Comparison of ENCODE assay signal across 15 cellular contexts in genomic region chr3:144018776-144019175, GRCh38. TPM values are rescaled to one million over a fixed set of nuclear protein-coding genes. Genes with fewer than 3 reads are reported as not detected.
A peak's percentile ranks its signal among the peaks of the same experiment; 100 is the strongest.
DNase-seq lines count a peak whose midpoint lies in the region; ATAC-seq and TF ChIP-seq lines count a peak whose summit lies in the region.
"Had no signal": no experiment of that assay in that cellular context is flagged by ENCODE, and none has a peak within 500 bp of the region (broad histone marks: within the 10 kb centered on the region; RNA-seq: fewer than 3 reads in every experiment).

No MANE protein-coding gene starts in this region.

- no peak overlapping the region for H3K4me3 ChIP-seq in AG09309 (ENCODE audit: control insufficient read depth, low read depth, low read length)
- H3K4me3 ChIP-seq: PC-9 had no signal

- ATAC-seq in GM21526 (IDR thresholded peaks at IDR 0.05; ENCODE audit: low FRiP score, unreplicated experiment) (no peak), GM18519 (IDR thresholded peaks at IDR 0.05; ENCODE audit: low FRiP score, unreplicated experiment) (no peak), WTC11 (no peak)
- ATAC-seq: esophagus mucosa had no signal

- DNase-seq in AG09309 (ENCODE audit: low read depth): peak; percentile 75
- peak; percentile 92 for DNase-seq in LHCN-M2 (ENCODE audit: low read depth)
- no peak for DNase-seq in chondrocyte (ENCODE audit: low spot score)
- peak; percentile 82 for DNase-seq in kidney tubule cell (ENCODE audit: low spot score)
- DNase-seq in epidermal melanocyte (ENCODE audit: insufficient read length, low spot score): no peak
- no peak for DNase-seq in WTC11 (ENCODE audit: low spot score)
- DNase-seq: activated gamma-delta T cell treated with Interleukin-2 at 50 U/mL for 16 hours, NCI-H146, NCI-H510A, small intestine had no signal

- TF ChIP-seq CTCF in AG09309 (IDR thresholded peaks at IDR 0.05; ENCODE audit: control insufficient read depth, insufficient read depth, low read depth, low read length, missing control alignments) (no peak), chondrocyte (IDR thresholded peaks at IDR 0.05) (no peak), WTC11 (IDR thresholded peaks at IDR 0.05) (no peak)

- peaks cover 25% of the 10 kb centered on the region for H3K9me3 Mint-ChIP-seq in chondrocyte (ENCODE audit: low read depth)
- H3K9me3 Mint-ChIP-seq in WTC11: peaks cover 30% of the 10 kb centered on the region

- CTCF ChIA-PET in WTC11 (lab: Charles Lee): no interaction called here

- H3K27ac Mint-ChIP-seq in chondrocyte (ENCODE audit: unreplicated experiment) (peak overlapping the region; percentile 62), WTC11 (no peak overlapping the region)

- H3K4me3 Mint-ChIP-seq in chondrocyte (ENCODE audit: unreplicated experiment) (no peak overlapping the region), WTC11 (no peak overlapping the region)
- H3K4me3 Mint-ChIP-seq: neural crest cell had no signal

- POLR2A ChIA-PET in WTC11 (lab: Charles Lee): no interaction called here

- H3K27me3 Mint-ChIP-seq in chondrocyte (ENCODE audit: low read depth) (no peaks in the 10 kb centered on the region), WTC11 (ENCODE audit: low read depth) (no peaks in the 10 kb centered on the region; the same call in 1 of the 2 replicates)

- peaks cover 21% of the 10 kb centered on the region for H3K4me1 Mint-ChIP-seq in chondrocyte (ENCODE audit: low read depth)
- H3K4me1 Mint-ChIP-seq in WTC11: peaks cover under 1% of the 10 kb centered on the region; the same call in 1 of the 2 replicates

- H3K36me3 Mint-ChIP-seq in chondrocyte (ENCODE audit: low read depth) (peaks cover 2% of the 10 kb centered on the region), WTC11 (peaks cover 7% of the 10 kb centered on the region)

TF ChIP-seq in WTC11, 78 proteins besides CTCF, POLR2A, EP300 and RAD21:
- TF ChIP-seq GTF2I (CRISPR knock-in tag; conservative IDR thresholded peaks at IDR 0.05) (no peak), MAX (CRISPR knock-in tag; IDR thresholded peaks at IDR 0.05) (no peak), ZNF219 (CRISPR knock-in tag; IDR thresholded peaks at IDR 0.05; ENCODE audit: borderline replicate concordance) (no peak)
- TF ChIP-seq, protein P1, sequence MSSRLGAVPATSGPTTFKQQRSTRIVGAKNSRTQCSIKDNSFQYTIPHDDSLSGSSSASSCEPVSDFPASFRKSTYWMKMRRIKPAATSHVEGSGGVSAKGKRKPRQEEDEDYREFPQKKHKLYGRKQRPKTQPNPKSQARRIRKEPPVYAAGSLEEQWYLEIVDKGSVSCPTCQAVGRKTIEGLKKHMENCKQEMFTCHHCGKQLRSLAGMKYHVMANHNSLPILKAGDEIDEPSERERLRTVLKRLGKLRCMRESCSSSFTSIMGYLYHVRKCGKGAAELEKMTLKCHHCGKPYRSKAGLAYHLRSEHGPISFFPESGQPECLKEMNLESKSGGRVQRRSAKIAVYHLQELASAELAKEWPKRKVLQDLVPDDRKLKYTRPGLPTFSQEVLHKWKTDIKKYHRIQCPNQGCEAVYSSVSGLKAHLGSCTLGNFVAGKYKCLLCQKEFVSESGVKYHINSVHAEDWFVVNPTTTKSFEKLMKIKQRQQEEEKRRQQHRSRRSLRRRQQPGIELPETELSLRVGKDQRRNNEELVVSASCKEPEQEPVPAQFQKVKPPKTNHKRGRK (CRISPR knock-in tag; IDR thresholded peaks at IDR 0.05; ENCODE audit: borderline replicate concordance): no peak

RNA-seq across cellular contexts. Expression of gene DIPK2A, which starts 47.2 kb away (rescaled TPM):
- total RNA-seq in LHCN-M2 (2014; rRNA removed): 38.5 and 40.0 TPM in 2 replicates
- polyA plus RNA-seq in LHCN-M2 (2012): 9.5 TPM
- 25.8 to 51.9 TPM (median 28.8 TPM) in 3 replicates for total RNA-seq in chondrocyte
- 28.0 to 35.1 TPM (median 28.9 TPM) in 3 replicates for total RNA-seq in WTC11 (2021)

Comparison
In these comparisons a context has a peak if more than half of its experiments do, and no peak if none do; other contexts are left out.
1. DNase-seq: peak in AG09309 (single experiment), LHCN-M2 (single experiment) and kidney tubule cell (single experiment); none in chondrocyte (single experiment), epidermal melanocyte (single experiment) and WTC11 (single experiment).